Comparison of ENCODE assay signal across 1 cellular context in the genomic region with DNA sequence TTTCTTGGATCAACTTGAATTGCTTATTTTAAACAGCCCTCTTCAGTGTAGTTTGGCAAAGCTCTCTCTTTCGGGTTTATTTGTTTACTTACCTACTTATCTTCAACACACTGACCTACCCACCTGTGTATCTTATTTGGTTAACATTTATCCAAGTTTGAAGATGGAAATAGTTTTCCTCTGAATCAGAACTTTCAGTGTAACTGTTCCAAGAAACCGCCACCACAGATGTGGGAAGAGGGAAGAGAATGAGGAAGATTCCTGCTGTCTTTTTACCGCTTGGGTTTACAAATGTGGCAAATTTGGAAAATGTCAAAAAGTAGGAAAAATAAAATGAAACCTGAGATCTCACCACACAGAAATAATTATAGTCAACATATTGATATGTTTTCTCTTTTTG.
A peak's percentile ranks its signal among the peaks of the same experiment; 100 is the strongest.
TF ChIP-seq lines count a peak whose summit lies in the region.

No MANE protein-coding gene starts in this region.

TF ChIP-seq in HepG2, 621 proteins besides CTCF, POLR2A, EP300 and RAD21 (continued from another document and continues in another):
- TF ChIP-seq, protein P1, sequence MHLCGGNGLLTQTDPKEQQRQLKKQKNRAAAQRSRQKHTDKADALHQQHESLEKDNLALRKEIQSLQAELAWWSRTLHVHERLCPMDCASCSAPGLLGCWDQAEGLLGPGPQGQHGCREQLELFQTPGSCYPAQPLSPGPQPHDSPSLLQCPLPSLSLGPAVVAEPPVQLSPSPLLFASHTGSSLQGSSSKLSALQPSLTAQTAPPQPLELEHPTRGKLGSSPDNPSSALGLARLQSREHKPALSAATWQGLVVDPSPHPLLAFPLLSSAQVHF (CRISPR knock-in tag; IDR thresholded peaks at IDR 0.05) = no peak
- no peak for TF ChIP-seq IRF9 (CRISPR knock-in tag; IDR thresholded peaks at IDR 0.05; ENCODE audit: borderline replicate concordance)
- peak; percentile 92 for TF ChIP-seq NFIC (IDR thresholded peaks at IDR 0.05; ENCODE audit: low read length)
- TF ChIP-seq MTF1 (CRISPR knock-in tag; IDR thresholded peaks at IDR 0.05) = no peak
- no peak for TF ChIP-seq SAFB2 (CRISPR knock-in tag; IDR thresholded peaks at IDR 0.05; ENCODE audit: borderline replicate concordance, low read depth)
- no peak for TF ChIP-seq ZNF260 (CRISPR knock-in tag; IDR thresholded peaks at IDR 0.05; ENCODE audit: borderline replicate concordance, low read depth)
- TF ChIP-seq ZNF17 (CRISPR knock-in tag; IDR thresholded peaks at IDR 0.05) = no peak
- TF ChIP-seq ZNF431 (CRISPR knock-in tag; IDR thresholded peaks at IDR 0.05; ENCODE audit: borderline replicate concordance, low read depth) = no peak; the same call in 1 of the 2 replicates
- TF ChIP-seq RARA (CRISPR knock-in tag; IDR thresholded peaks at IDR 0.05) = peak; percentile 91
- TF ChIP-seq EEA1 (CRISPR knock-in tag; IDR thresholded peaks at IDR 0.05; ENCODE audit: borderline replicate concordance) = no peak
- no peak for TF ChIP-seq RXRA (CRISPR knock-in tag; IDR thresholded peaks at IDR 0.05)
- TF ChIP-seq CERS6 (CRISPR knock-in tag; IDR thresholded peaks at IDR 0.05) = no peak
- TF ChIP-seq, protein P2, sequence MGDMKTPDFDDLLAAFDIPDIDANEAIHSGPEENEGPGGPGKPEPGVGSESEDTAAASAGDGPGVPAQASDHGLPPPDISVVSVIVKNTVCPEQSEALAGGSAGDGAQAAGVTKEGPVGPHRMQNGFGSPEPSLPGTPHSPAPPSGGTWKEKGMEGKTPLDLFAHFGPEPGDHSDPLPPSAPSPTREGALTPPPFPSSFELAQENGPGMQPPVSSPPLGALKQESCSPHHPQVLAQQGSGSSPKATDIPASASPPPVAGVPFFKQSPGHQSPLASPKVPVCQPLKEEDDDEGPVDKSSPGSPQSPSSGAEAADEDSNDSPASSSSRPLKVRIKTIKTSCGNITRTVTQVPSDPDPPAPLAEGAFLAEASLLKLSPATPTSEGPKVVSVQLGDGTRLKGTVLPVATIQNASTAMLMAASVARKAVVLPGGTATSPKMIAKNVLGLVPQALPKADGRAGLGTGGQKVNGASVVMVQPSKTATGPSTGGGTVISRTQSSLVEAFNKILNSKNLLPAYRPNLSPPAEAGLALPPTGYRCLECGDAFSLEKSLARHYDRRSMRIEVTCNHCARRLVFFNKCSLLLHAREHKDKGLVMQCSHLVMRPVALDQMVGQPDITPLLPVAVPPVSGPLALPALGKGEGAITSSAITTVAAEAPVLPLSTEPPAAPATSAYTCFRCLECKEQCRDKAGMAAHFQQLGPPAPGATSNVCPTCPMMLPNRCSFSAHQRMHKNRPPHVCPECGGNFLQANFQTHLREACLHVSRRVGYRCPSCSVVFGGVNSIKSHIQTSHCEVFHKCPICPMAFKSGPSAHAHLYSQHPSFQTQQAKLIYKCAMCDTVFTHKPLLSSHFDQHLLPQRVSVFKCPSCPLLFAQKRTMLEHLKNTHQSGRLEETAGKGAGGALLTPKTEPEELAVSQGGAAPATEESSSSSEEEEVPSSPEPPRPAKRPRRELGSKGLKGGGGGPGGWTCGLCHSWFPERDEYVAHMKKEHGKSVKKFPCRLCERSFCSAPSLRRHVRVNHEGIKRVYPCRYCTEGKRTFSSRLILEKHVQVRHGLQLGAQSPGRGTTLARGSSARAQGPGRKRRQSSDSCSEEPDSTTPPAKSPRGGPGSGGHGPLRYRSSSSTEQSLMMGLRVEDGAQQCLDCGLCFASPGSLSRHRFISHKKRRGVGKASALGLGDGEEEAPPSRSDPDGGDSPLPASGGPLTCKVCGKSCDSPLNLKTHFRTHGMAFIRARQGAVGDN (CRISPR knock-in tag; IDR thresholded peaks at IDR 0.05) = no peak
- TF ChIP-seq CCDC6 (CRISPR knock-in tag; IDR thresholded peaks at IDR 0.05) = no peak
- TF ChIP-seq ZNF30 (CRISPR knock-in tag; IDR thresholded peaks at IDR 0.05) = no peak
- no peak for TF ChIP-seq YEATS4 (CRISPR knock-in tag; IDR thresholded peaks at IDR 0.05; ENCODE audit: borderline replicate concordance)
- no peak for TF ChIP-seq ZNF639 (CRISPR knock-in tag; conservative IDR thresholded peaks at IDR 0.05)
- TF ChIP-seq HCFC1 (IDR thresholded peaks at IDR 0.05; ENCODE audit: low read depth, low read length) = no peak
- TF ChIP-seq HNF1B (CRISPR knock-in tag; IDR thresholded peaks at IDR 0.05) = 0 out of 2 replicates have a peak, but pooled peaks have one; percentile 34
- no peak for TF ChIP-seq ARID2 (CRISPR knock-in tag; IDR thresholded peaks at IDR 0.05; ENCODE audit: borderline replicate concordance)
- no peak for TF ChIP-seq ZBTB7A (CRISPR knock-in tag; IDR thresholded peaks at IDR 0.05)
- TF ChIP-seq KLF13 (CRISPR knock-in tag; IDR thresholded peaks at IDR 0.05) = no peak
- no peak for TF ChIP-seq HMGXB3 (CRISPR knock-in tag; IDR thresholded peaks at IDR 0.05; ENCODE audit: borderline replicate concordance)
- TF ChIP-seq HMG20B (CRISPR knock-in tag; conservative IDR thresholded peaks at IDR 0.05) = 0 out of 2 replicates have a peak, but pooled peaks have one; percentile 31
- TF ChIP-seq KDM6A (CRISPR knock-in tag; IDR thresholded peaks at IDR 0.05; ENCODE audit: low read depth) = no peak
- peak; percentile 70 for TF ChIP-seq FOXK1 (CRISPR knock-in tag; IDR thresholded peaks at IDR 0.05; ENCODE audit: borderline replicate concordance, low read depth)
- TF ChIP-seq, protein P3, sequence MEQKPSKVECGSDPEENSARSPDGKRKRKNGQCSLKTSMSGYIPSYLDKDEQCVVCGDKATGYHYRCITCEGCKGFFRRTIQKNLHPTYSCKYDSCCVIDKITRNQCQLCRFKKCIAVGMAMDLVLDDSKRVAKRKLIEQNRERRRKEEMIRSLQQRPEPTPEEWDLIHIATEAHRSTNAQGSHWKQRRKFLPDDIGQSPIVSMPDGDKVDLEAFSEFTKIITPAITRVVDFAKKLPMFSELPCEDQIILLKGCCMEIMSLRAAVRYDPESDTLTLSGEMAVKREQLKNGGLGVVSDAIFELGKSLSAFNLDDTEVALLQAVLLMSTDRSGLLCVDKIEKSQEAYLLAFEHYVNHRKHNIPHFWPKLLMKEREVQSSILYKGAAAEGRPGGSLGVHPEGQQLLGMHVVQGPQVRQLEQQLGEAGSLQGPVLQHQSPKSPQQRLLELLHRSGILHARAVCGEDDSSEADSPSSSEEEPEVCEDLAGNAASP (CRISPR knock-in tag; IDR thresholded peaks at IDR 0.05; ENCODE audit: borderline replicate concordance) = peak; percentile 75; the same call in 1 of the 2 replicates
- TF ChIP-seq REXO4 (CRISPR knock-in tag; IDR thresholded peaks at IDR 0.05; ENCODE audit: borderline replicate concordance) = no peak
- TF ChIP-seq ZNF18 (CRISPR knock-in tag; IDR thresholded peaks at IDR 0.05; ENCODE audit: insufficient replicate concordance) = no peak
- TF ChIP-seq NONO (IDR thresholded peaks at IDR 0.05) = no peak
- no peak for TF ChIP-seq NONO (CRISPR knock-in tag; conservative IDR thresholded peaks at IDR 0.05)
- TF ChIP-seq, protein P4, sequence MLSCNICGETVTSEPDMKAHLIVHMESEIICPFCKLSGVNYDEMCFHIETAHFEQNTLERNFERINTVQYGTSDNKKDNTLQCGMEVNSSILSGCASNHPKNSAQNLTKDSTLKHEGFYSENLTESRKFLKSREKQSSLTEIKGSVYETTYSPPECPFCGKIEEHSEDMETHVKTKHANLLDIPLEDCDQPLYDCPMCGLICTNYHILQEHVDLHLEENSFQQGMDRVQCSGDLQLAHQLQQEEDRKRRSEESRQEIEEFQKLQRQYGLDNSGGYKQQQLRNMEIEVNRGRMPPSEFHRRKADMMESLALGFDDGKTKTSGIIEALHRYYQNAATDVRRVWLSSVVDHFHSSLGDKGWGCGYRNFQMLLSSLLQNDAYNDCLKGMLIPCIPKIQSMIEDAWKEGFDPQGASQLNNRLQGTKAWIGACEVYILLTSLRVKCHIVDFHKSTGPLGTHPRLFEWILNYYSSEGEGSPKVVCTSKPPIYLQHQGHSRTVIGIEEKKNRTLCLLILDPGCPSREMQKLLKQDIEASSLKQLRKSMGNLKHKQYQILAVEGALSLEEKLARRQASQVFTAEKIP (CRISPR knock-in tag; IDR thresholded peaks at IDR 0.05; ENCODE audit: borderline replicate concordance) = no peak
- TF ChIP-seq TBX3 (IDR thresholded peaks at IDR 0.05; ENCODE audit: borderline replicate concordance) = no peak
- TF ChIP-seq ISX (CRISPR knock-in tag; conservative IDR thresholded peaks at IDR 0.05) = no peak
